25 cellular contexts compared by ENCODE assay signal in the genomic region with DNA sequence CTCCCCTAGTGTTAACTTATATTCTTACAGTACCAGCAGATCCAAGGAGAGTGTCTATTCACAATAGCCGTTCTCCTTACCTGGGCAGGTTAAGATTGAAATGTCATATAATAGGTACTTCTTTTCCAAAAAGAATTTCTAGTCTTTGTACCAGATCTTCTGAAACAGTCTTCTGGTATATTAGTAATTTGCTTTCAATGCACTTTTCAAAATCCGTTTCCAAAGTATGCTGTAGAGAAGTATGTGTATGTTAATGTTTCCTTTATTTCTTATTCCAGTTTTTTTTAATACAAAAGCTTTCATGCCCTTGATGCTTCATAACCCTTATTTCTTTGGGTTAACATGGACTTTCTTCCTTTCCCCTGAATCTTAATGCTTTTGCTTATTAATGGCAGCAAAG.
"Had no signal": no experiment of that assay in that cellular context is flagged by ENCODE, and none has a peak within 500 bp of the region (broad histone marks: within the 10 kb centered on the region; RNA-seq: fewer than 3 reads in every experiment).

No MANE protein-coding gene starts in this region.

- H3K27ac Mint-ChIP-seq: activated CD4-positive, alpha-beta T cell treated with anti-CD3 and anti-CD28 coated beads for 36 hours; activated CD8-positive, alpha-beta T cell treated with anti-CD3 and anti-CD28 coated beads, Interleukin-2, amount 10 ng/mL, durations not matched to agents 7 days and 5 days; activated naive CD4-positive, alpha-beta T cell treated with anti-CD3 and anti-CD28 coated beads, Interleukin-2, amount 50 U/mL, for 72 hours; activated naive CD8-positive, alpha-beta T cell treated with anti-CD3 and anti-CD28 coated beads, Interleukin-2, amount 50 U/mL, for 24 hours; T-cell had no signal

- DNase-seq: activated CD4-positive, alpha-beta T cell treated with anti-CD3 and anti-CD28 coated beads for 36 hours; activated CD8-positive, alpha-beta T cell treated with anti-CD3 and anti-CD28 coated beads, Interleukin-2, amount 10 ng/mL, durations not matched to agents 7 days and 5 days; activated effector memory CD4-positive, alpha-beta T cell treated with anti-CD3 and anti-CD28 coated beads, Interleukin-2, amount 50 U/mL, for 16 hours; activated naive CD4-positive, alpha-beta T cell treated with Interleukin-2 at 50 U/mL for 16 hours; activated naive CD8-positive, alpha-beta T cell treated with anti-CD3 and anti-CD28 coated beads, Interleukin-2, amount 50 U/mL, for 24 hours; activated T-cell treated with anti-CD3 and anti-CD28 coated beads, Interleukin-2, amount 50 U/mL, for 4 hours; amniotic stem cell; body of pancreas; MG63; MV-4-11; NCI-H1092 treated with DMSO at 0.1 percent for 48 hours; NCI-H1417 treated with DMSO at 0.1 percent for 48 hours; NCI-H1694; NCI-H2029; NCI-H2107; NCI-H2171 treated with DMSO at 0.1 percent for 48 hours; NCI-H226; NCI-H526 treated with DMSO at 0.1 percent for 48 hours; NCI-H82; SHP77; T-cell had no signal

- H3K27me3 ChIP-seq: ascending aorta, body of pancreas, MG63 had no signal

- ATAC-seq: activated CD4-positive, alpha-beta T cell treated with anti-CD3 and anti-CD28 coated beads for 36 hours; activated CD8-positive, alpha-beta T cell treated with anti-CD3 and anti-CD28 coated beads, Interleukin-2, amount 10 ng/mL, durations not matched to agents 7 days and 5 days; activated naive CD4-positive, alpha-beta T cell treated with anti-CD3 and anti-CD28 coated beads, Interleukin-2, amount 50 U/mL, for 72 hours; activated naive CD8-positive, alpha-beta T cell treated with anti-CD3 and anti-CD28 coated beads, Interleukin-2, amount 50 U/mL, for 24 hours; activated T-cell treated with anti-CD3 and anti-CD28 coated beads, Interleukin-2, amount 50 U/mL, for 4 hours; body of pancreas; T-cell had no signal

- H3K27ac ChIP-seq: ascending aorta, body of pancreas, VCaP had no signal

- H3K9me3 Mint-ChIP-seq: activated naive CD4-positive, alpha-beta T cell treated with anti-CD3 and anti-CD28 coated beads, Interleukin-2, amount 50 U/mL, for 72 hours; activated naive CD8-positive, alpha-beta T cell treated with anti-CD3 and anti-CD28 coated beads, Interleukin-2, amount 50 U/mL, for 24 hours; activated T-cell treated with anti-CD3 and anti-CD28 coated beads, Interleukin-2, amount 50 U/mL, for 4 hours; central memory CD8-positive, alpha-beta T cell; T-cell had no signal

- H3K9me3 ChIP-seq: ascending aorta, body of pancreas, MG63 had no signal

- H3K27me3 Mint-ChIP-seq: activated CD4-positive, alpha-beta T cell treated with anti-CD3 and anti-CD28 coated beads for 36 hours; activated naive CD8-positive, alpha-beta T cell treated with anti-CD3 and anti-CD28 coated beads, Interleukin-2, amount 50 U/mL, for 24 hours; central memory CD8-positive, alpha-beta T cell; T-cell had no signal

- H3K4me3 ChIP-seq: ascending aorta, body of pancreas, MG63 had no signal

- H3K4me3 Mint-ChIP-seq: activated CD4-positive, alpha-beta T cell treated with anti-CD3 and anti-CD28 coated beads for 36 hours; activated CD8-positive, alpha-beta T cell treated with anti-CD3 and anti-CD28 coated beads, Interleukin-2, amount 10 ng/mL, durations not matched to agents 7 days and 5 days; activated naive CD8-positive, alpha-beta T cell treated with anti-CD3 and anti-CD28 coated beads, Interleukin-2, amount 50 U/mL, for 24 hours; activated T-cell treated with anti-CD3 and anti-CD28 coated beads, Interleukin-2, amount 50 U/mL, for 4 hours; central memory CD8-positive, alpha-beta T cell; T-cell had no signal
